In genomic region chr7:22193361-22194016, GRCh38 we compare ENCODE assay signal across 9 cellular contexts.
DNase-seq lines count a peak whose midpoint lies in the region; ATAC-seq, FAIRE-seq and TF ChIP-seq lines count a peak whose summit lies in the region.
"Had no signal": no experiment of that assay in that cellular context is flagged by ENCODE, and none has a peak within 500 bp of the region (broad histone marks: within the 10 kb centered on the region; RNA-seq: fewer than 3 reads in every experiment).

No MANE protein-coding gene starts in this region.

- H3F3A ChIP-seq in PC-9 (ENCODE audit: insufficient read depth, low read depth) = no peaks in the 10 kb centered on the region

- FAIRE-seq in kidney (lab: Jason Lieb, UNC) = no peak

- intact Hi-C loops in colonic mucosa (cut with DNase I) = no loop called here
- intact Hi-C loops in kidney (cut with DNase I) = no loop called here
- intact Hi-C loops in PC-9 (cut with micrococcal nuclease; ENCODE audit: unreplicated experiment) = no loop called here

- no peak overlapping the region for H2AFZ ChIP-seq in PC-9

- TF ChIP-seq CTCF in colonic mucosa (IDR thresholded peaks at IDR 0.05) (no peak), kidney (IDR thresholded peaks at IDR 0.05; ENCODE audit: borderline replicate concordance, extremely low read depth, insufficient read depth) (no peak), PC-9 (conservative IDR thresholded peaks at IDR 0.05) (no peak)

- H3K9ac ChIP-seq in colonic mucosa (ENCODE audit: low read depth in 2 of 2, low read length in 2 of 2) (no peak overlapping the region), kidney (ENCODE audit: low read length in 2 of 2) (no peak overlapping the region), stomach smooth muscle (ENCODE audit: low read length in 2 of 2) (peak overlapping the region in 1 of 2 donors; percentile 47)

- H3K27me3 ChIP-seq in colonic mucosa (no peaks in the 10 kb centered on the region), stomach smooth muscle (ENCODE audit: control insufficient read depth in 1 of 2, insufficient read depth in 2 of 2, low read length in 2 of 2) (no peaks in the 10 kb centered on the region), PC-9 (ENCODE audit: insufficient read depth, low read depth) (no peaks in the 10 kb centered on the region)

- DNase-seq in LHCN-M2 (ENCODE audit: low read depth) = peak; percentile 14
- DNase-seq in colonic mucosa = no peak
- DNase-seq in kidney = peak; percentile 70
- no peak for DNase-seq in activated CD8-positive, alpha-beta T cell treated with anti-CD3 and anti-CD28 coated beads, Interleukin-2, amount 10 ng/mL, durations not matched to agents 7 days and 5 days
- DNase-seq in PC-9 = no peak
- no peak for DNase-seq in T-helper 2 cell treated with Interferon-gamma antibody and Interleukin-4, amounts not matched to agents 5 μg/mL and 100 μg/mL, for 36 hours (ENCODE audit: low spot score)
- DNase-seq: stimulated activated naive CD8-positive, alpha-beta T cell treated with anti-CD3 and anti-CD28 coated beads, Interleukin-15, amount 100 ng/mL, for 72 hours had no signal

- POLR2A ChIA-PET in activated CD8-positive, alpha-beta T cell treated with anti-CD3 and anti-CD28 coated beads, Interleukin-2, amount 10 ng/mL, durations not matched to agents 7 days and 5 days (lab: Charles Lee) = no interaction called here
- POLR2A ChIA-PET in PC-9 (lab: Charles Lee; ENCODE audit: unreplicated experiment) = interaction anchor here (0.6 kb wide), 1 partner anchor 73 kb away, joined by 3 read pairs; no protein-coding TSS in a partner anchor

- H3K4me1 ChIP-seq in colonic mucosa = no peaks in the 10 kb centered on the region
- peaks cover 2 to 3% of the 10 kb centered on the region in 2 donors for H3K4me1 ChIP-seq in kidney (ENCODE audit: control insufficient read depth in 1 of 2, insufficient read depth in 1 of 2, low read depth in 1 of 2, low read length in 2 of 2)
- H3K4me1 ChIP-seq in stomach smooth muscle (ENCODE audit: control insufficient read depth, insufficient read depth, low read length) = peaks cover 10% of the 10 kb centered on the region
- no peaks in the 10 kb centered on the region for H3K4me1 ChIP-seq in PC-9 (replicated peaks; ENCODE audit: insufficient read depth)

- no peaks in the 10 kb centered on the region for H3K79me2 ChIP-seq in PC-9 (ENCODE audit: low read depth)

- CTCF ChIA-PET in activated CD8-positive, alpha-beta T cell treated with anti-CD3 and anti-CD28 coated beads, Interleukin-2, amount 10 ng/mL, durations not matched to agents 7 days and 5 days (lab: Charles Lee) = no interaction called here
- CTCF ChIA-PET in PC-9 (lab: Charles Lee) = no interaction called here

- H3K27me3 Mint-ChIP-seq in activated CD8-positive, alpha-beta T cell treated with anti-CD3 and anti-CD28 coated beads, Interleukin-2, amount 10 ng/mL, durations not matched to agents 7 days and 5 days (ENCODE audit: low read depth) = peaks cover 8% of the 10 kb centered on the region
- H3K27me3 Mint-ChIP-seq in T-helper 2 cell treated with Interferon-gamma antibody and Interleukin-4, amounts not matched to agents 5 μg/mL and 100 μg/mL, for 36 hours (ENCODE audit: low read depth) = peaks cover 12% of the 10 kb centered on the region

- H3K4me1 Mint-ChIP-seq in activated CD8-positive, alpha-beta T cell treated with anti-CD3 and anti-CD28 coated beads, Interleukin-2, amount 10 ng/mL, durations not matched to agents 7 days and 5 days (ENCODE audit: low read depth) = no peaks in the 10 kb centered on the region
- H3K4me1 Mint-ChIP-seq in T-helper 2 cell treated with Interferon-gamma antibody and Interleukin-4, amounts not matched to agents 5 μg/mL and 100 μg/mL, for 36 hours (ENCODE audit: low read depth) = no peaks in the 10 kb centered on the region
- H3K4me1 Mint-ChIP-seq: stimulated activated naive CD8-positive, alpha-beta T cell treated with anti-CD3 and anti-CD28 coated beads, Interleukin-15, amount 100 ng/mL, for 72 hours had no signal

- H3K27ac Mint-ChIP-seq in activated CD8-positive, alpha-beta T cell treated with anti-CD3 and anti-CD28 coated beads, Interleukin-2, amount 10 ng/mL, durations not matched to agents 7 days and 5 days = no peak overlapping the region
- H3K27ac Mint-ChIP-seq in T-helper 2 cell treated with Interferon-gamma antibody and Interleukin-4, amounts not matched to agents 5 μg/mL and 100 μg/mL, for 36 hours = no peak overlapping the region

- peak overlapping the region; percentile 3 for H3K4me3 ChIP-seq in colonic mucosa
- H3K4me3 ChIP-seq in kidney (ENCODE audit: low read length in 2 of 2) = no peak overlapping the region
- H3K4me3 ChIP-seq in stomach smooth muscle (ENCODE audit: low read length in 2 of 2) = peak overlapping the region; percentile 50 to 70
- no peak overlapping the region for H3K4me3 ChIP-seq in PC-9

- H3K9me3 ChIP-seq in colonic mucosa = no peaks in the 10 kb centered on the region
- H3K9me3 ChIP-seq in kidney (ENCODE audit: control insufficient read depth in 1 of 2, low read length in 2 of 2) = no peaks in the 10 kb centered on the region
- no peaks in the 10 kb centered on the region for H3K9me3 ChIP-seq in stomach smooth muscle (ENCODE audit: control insufficient read depth in 2 of 2, low read length in 2 of 2)
- no peaks in the 10 kb centered on the region for H3K9me3 ChIP-seq in PC-9 (ENCODE audit: insufficient read depth, low read depth)

- H4K20me1 ChIP-seq in PC-9 (ENCODE audit: insufficient read depth) = no peaks in the 10 kb centered on the region

- H3K27ac ChIP-seq in colonic mucosa (no peak overlapping the region), kidney (ENCODE audit: low read depth in 2 of 2, low read length in 2 of 2) (no peak overlapping the region), stomach smooth muscle (ENCODE audit: low read length) (no peak overlapping the region), PC-9 (no peak overlapping the region)

- no peak overlapping the region for H3K4me2 ChIP-seq in PC-9

- no peaks in the 10 kb centered on the region for H3K9me2 ChIP-seq in PC-9 (ENCODE audit: insufficient read depth)

- no peaks in the 10 kb centered on the region for H3K36me3 ChIP-seq in colonic mucosa
- peaks cover 0 to 4% of the 10 kb centered on the region in 2 donors for H3K36me3 ChIP-seq in kidney (ENCODE audit: control insufficient read depth in 1 of 2, insufficient read depth in 2 of 2, low read length in 2 of 2)
- no peaks in the 10 kb centered on the region for H3K36me3 ChIP-seq in stomach smooth muscle (ENCODE audit: control insufficient read depth in 2 of 2, insufficient read depth in 2 of 2, low read length in 2 of 2)
- 0 out of 2 replicates have a peak, but pooled peaks cover 6% of the 10 kb centered on the region for H3K36me3 ChIP-seq in PC-9 (ENCODE audit: low read depth)

- BruUV-seq in PC-9 (replicated peaks; lab: Mats Ljungman, UMichigan) = no TSS peak

- H3K4me3 Mint-ChIP-seq in activated CD8-positive, alpha-beta T cell treated with anti-CD3 and anti-CD28 coated beads, Interleukin-2, amount 10 ng/mL, durations not matched to agents 7 days and 5 days = no peak overlapping the region
- no peak overlapping the region for H3K4me3 Mint-ChIP-seq in T-helper 2 cell treated with Interferon-gamma antibody and Interleukin-4, amounts not matched to agents 5 μg/mL and 100 μg/mL, for 36 hours
- H3K4me3 Mint-ChIP-seq: stimulated activated naive CD8-positive, alpha-beta T cell treated with anti-CD3 and anti-CD28 coated beads, Interleukin-15, amount 100 ng/mL, for 72 hours had no signal

- no peaks in the 10 kb centered on the region for H3K36me3 Mint-ChIP-seq in activated CD8-positive, alpha-beta T cell treated with anti-CD3 and anti-CD28 coated beads, Interleukin-2, amount 10 ng/mL, durations not matched to agents 7 days and 5 days (ENCODE audit: low read depth)
- no peaks in the 10 kb centered on the region for H3K36me3 Mint-ChIP-seq in T-helper 2 cell treated with Interferon-gamma antibody and Interleukin-4, amounts not matched to agents 5 μg/mL and 100 μg/mL, for 36 hours (ENCODE audit: low read depth)

- H3K9me3 Mint-ChIP-seq in activated CD8-positive, alpha-beta T cell treated with anti-CD3 and anti-CD28 coated beads, Interleukin-2, amount 10 ng/mL, durations not matched to agents 7 days and 5 days (ENCODE audit: insufficient read depth) = no peaks in the 10 kb centered on the region
- no peaks in the 10 kb centered on the region for H3K9me3 Mint-ChIP-seq in T-helper 2 cell treated with Interferon-gamma antibody and Interleukin-4, amounts not matched to agents 5 μg/mL and 100 μg/mL, for 36 hours
- H3K9me3 Mint-ChIP-seq: stimulated activated naive CD8-positive, alpha-beta T cell treated with anti-CD3 and anti-CD28 coated beads, Interleukin-15, amount 100 ng/mL, for 72 hours had no signal

- ATAC-seq in activated CD8-positive, alpha-beta T cell treated with anti-CD3 and anti-CD28 coated beads, Interleukin-2, amount 10 ng/mL, durations not matched to agents 7 days and 5 days = no peak
- ATAC-seq in GM19455 (IDR thresholded peaks at IDR 0.05; ENCODE audit: unreplicated experiment) = no peak
- ATAC-seq: stimulated activated naive CD8-positive, alpha-beta T cell treated with anti-CD3 and anti-CD28 coated beads, Interleukin-15, amount 100 ng/mL, for 72 hours had no signal

Comparison
In these comparisons a context has a peak if more than half of its experiments do, and no peak if none do; other contexts are left out.
1. DNase-seq: peak in LHCN-M2 (single experiment) and kidney (single experiment); none in colonic mucosa (single experiment), activated CD8-positive, alpha-beta T cell treated with anti-CD3 and anti-CD28 coated beads, Interleukin-2, amount 10 ng/mL, durations not matched to agents 7 days and 5 days (single experiment), PC-9 (0 of 2) and T-helper 2 cell treated with Interferon-gamma antibody and Interleukin-4, amounts not matched to agents 5 μg/mL and 100 μg/mL, for 36 hours (single experiment).
2. H3K4me3 ChIP-seq: peak in colonic mucosa (single experiment) and stomach smooth muscle (2 of 2); none in kidney (0 of 2) and PC-9 (single experiment).